In genomic region chr2:144248350-144249034, GRCh38 we compare ENCODE assay signal across 1 cellular context.
TF ChIP-seq lines count a peak whose summit lies in the region.

No MANE protein-coding gene starts in this region.

TF ChIP-seq in GM23338, 12 proteins besides CTCF, POLR2A, EP300 and RAD21 (continued from another document):
- TF ChIP-seq REST (IDR thresholded peaks at IDR 0.05; ENCODE audit: unreplicated experiment): no peak
- TF ChIP-seq EZH2 (IDR thresholded peaks at IDR 0.05; ENCODE audit: low read depth, unreplicated experiment): no peak
- TF ChIP-seq CREB1 (CRISPR knock-in tag; IDR thresholded peaks at IDR 0.05; ENCODE audit: low read depth): no peak
- TF ChIP-seq NANOG (IDR thresholded peaks at IDR 0.05; ENCODE audit: borderline replicate concordance): no peak
- no peak for TF ChIP-seq JUNB (IDR thresholded peaks at IDR 0.05; ENCODE audit: unreplicated experiment)
- TF ChIP-seq ZNF331 (CRISPR knock-in tag; IDR thresholded peaks at IDR 0.05; ENCODE audit: low read depth): no peak
- TF ChIP-seq ZNF114 (CRISPR knock-in tag; IDR thresholded peaks at IDR 0.05): no peak
